18 cellular contexts compared by ENCODE assay signal in genomic region chr7:3682028-3682712, GRCh38.
DNase-seq lines count a peak whose midpoint lies in the region; ATAC-seq and TF ChIP-seq lines count a peak whose summit lies in the region.
"Had no signal": no experiment of that assay in that cellular context is flagged by ENCODE, and none has a peak within 500 bp of the region (broad histone marks: within the 10 kb centered on the region; RNA-seq: fewer than 3 reads in every experiment).

No MANE protein-coding gene starts in this region.

- no peak for TF ChIP-seq CTCF in GM23338 (conservative IDR thresholded peaks at IDR 0.05; ENCODE audit: low read depth in 2 of 2)
- no peak for TF ChIP-seq CTCF in progenitor cell of endocrine pancreas (IDR thresholded peaks at IDR 0.05; ENCODE audit: unreplicated experiment)

- no peak for ATAC-seq in GM23338
- peak; percentile 74 for ATAC-seq in left lobe of liver
- no peak for ATAC-seq in HG02642 (IDR thresholded peaks at IDR 0.05; ENCODE audit: poor library complexity, unreplicated experiment)
- ATAC-seq: A549 had no signal

- H3K9me3 ChIP-seq in Karpas-422 (ENCODE audit: low read length) = no peaks in the 10 kb centered on the region
- H3K9me3 ChIP-seq: A549, Caco-2 had no signal

- H3K9me3 Mint-ChIP-seq in GM23338 (no peaks in the 10 kb centered on the region), progenitor cell of endocrine pancreas (ENCODE audit: low read depth) (no peaks in the 10 kb centered on the region)

- no peak overlapping the region for H2AFZ ChIP-seq in GM23338
- no peak overlapping the region for H2AFZ ChIP-seq in Karpas-422 (ENCODE audit: low read length)
- H2AFZ ChIP-seq: GM23248 had no signal

- no peak overlapping the region for H3K4me3 Mint-ChIP-seq in GM23338
- no peak overlapping the region for H3K4me3 Mint-ChIP-seq in progenitor cell of endocrine pancreas (ENCODE audit: low read depth)
- H3K4me3 Mint-ChIP-seq: CD14-positive monocyte had no signal

- H3K4me1 Mint-ChIP-seq in GM23338 (peaks cover 22% of the 10 kb centered on the region), progenitor cell of endocrine pancreas (ENCODE audit: low read depth) (peaks cover 17% of the 10 kb centered on the region)

- no peaks in the 10 kb centered on the region for H3K36me3 Mint-ChIP-seq in GM23338 (ENCODE audit: low read depth)
- peaks cover 7% of the 10 kb centered on the region for H3K36me3 Mint-ChIP-seq in progenitor cell of endocrine pancreas (ENCODE audit: insufficient read depth)
- H3K36me3 Mint-ChIP-seq: CD14-positive monocyte had no signal

- no peaks in the 10 kb centered on the region for H3K36me3 ChIP-seq in GM23338 (ENCODE audit: insufficient read depth)
- no peaks in the 10 kb centered on the region for H3K36me3 ChIP-seq in Karpas-422 (ENCODE audit: insufficient read depth, low read length)

- H3K27me3 ChIP-seq in GM23338 (ENCODE audit: insufficient read depth) (no peaks in the 10 kb centered on the region), Karpas-422 (ENCODE audit: low read length) (no peaks in the 10 kb centered on the region)

- H3K4me3 ChIP-seq in GM23338 (no peak overlapping the region), Karpas-422 (ENCODE audit: low read length) (no peak overlapping the region)
- H3K4me3 ChIP-seq: A549, GM23248 had no signal

- H3K27me3 Mint-ChIP-seq in GM23338 (ENCODE audit: insufficient read depth, low read depth, poor library complexity) (peaks cover 2% of the 10 kb centered on the region), progenitor cell of endocrine pancreas (no peaks in the 10 kb centered on the region)

- H4K20me1 ChIP-seq in GM23338 (replicated peaks; ENCODE audit: insufficient read depth) (no peaks in the 10 kb centered on the region), Karpas-422 (ENCODE audit: insufficient read depth, low read depth, low read length) (no peaks in the 10 kb centered on the region)

- H3K79me2 ChIP-seq in GM23338 (replicated peaks; ENCODE audit: insufficient read depth) (no peaks in the 10 kb centered on the region), Karpas-422 (ENCODE audit: low read length) (no peaks in the 10 kb centered on the region)

- DNase-seq in GM23338 (ENCODE audit: low spot score) (no peak), dermis blood vessel endothelial cell (peak; percentile 7), left lobe of liver (ENCODE audit: low spot score) (no peak), progenitor cell of endocrine pancreas (ENCODE audit: low spot score, unreplicated experiment) (no peak), DMS53 treated with DMSO at 0.1 percent for 48 hours (lab: John Stamatoyannopoulos, UW; ENCODE audit: unreplicated experiment) (no peak), epidermal melanocyte (ENCODE audit: insufficient read length, low spot score) (no peak), Karpas-422 (no peak)
- DNase-seq: Caco-2, DMS79 treated with DMSO at 0.1 percent for 48 hours, GM23248, MM.1S, NCI-H1105 treated with DMSO at 0.1 percent for 48 hours, NCI-H187, NCI-H446 treated with DMSO at 0.1 percent for 48 hours, NCI-H748 treated with DMSO at 0.1 percent for 48 hours had no signal

- H3K9me2 ChIP-seq in GM23338 (ENCODE audit: insufficient read depth) (no peaks in the 10 kb centered on the region), Karpas-422 (replicated peaks; ENCODE audit: insufficient read depth, low read length) (no peaks in the 10 kb centered on the region)

- no peak overlapping the region for H3K9ac ChIP-seq in Karpas-422 (ENCODE audit: low read length)
- H3K9ac ChIP-seq: GM23248 had no signal

- peaks cover 5% of the 10 kb centered on the region; the same call in 1 of the 2 replicates for H3K4me1 ChIP-seq in GM23338 (ENCODE audit: insufficient read depth)
- no peaks in the 10 kb centered on the region for H3K4me1 ChIP-seq in Karpas-422 (ENCODE audit: low read length)
- H3K4me1 ChIP-seq: A549 had no signal

- H3K4me2 ChIP-seq in GM23338 (no peak overlapping the region), Karpas-422 (ENCODE audit: low read depth, low read length, poor library complexity, severe bottlenecking) (no peak overlapping the region)
- H3K4me2 ChIP-seq: A549 had no signal

- H3F3A ChIP-seq in GM23338 (replicated peaks; ENCODE audit: low read depth) = no peaks in the 10 kb centered on the region

- H3K27ac Mint-ChIP-seq in GM23338 (peak overlapping the region; percentile 75), progenitor cell of endocrine pancreas (peak overlapping the region; percentile 26)
- H3K27ac Mint-ChIP-seq: CD14-positive monocyte had no signal

- no peak overlapping the region for H3K27ac ChIP-seq in GM23338 (ENCODE audit: low read depth)
- H3K27ac ChIP-seq in Karpas-422 (ENCODE audit: low read length) = no peak overlapping the region
- H3K27ac ChIP-seq: A549, GM23248 had no signal

TF ChIP-seq in GM23338, 12 proteins besides CTCF, POLR2A, EP300 and RAD21 (continues in another document):
- TF ChIP-seq EZH2 (IDR thresholded peaks at IDR 0.05; ENCODE audit: low read depth, unreplicated experiment) = no peak
- no peak for TF ChIP-seq ETS1 (IDR thresholded peaks at IDR 0.05)
- no peak for TF ChIP-seq EZH2phosphoT487 (IDR thresholded peaks at IDR 0.05; ENCODE audit: unreplicated experiment)
- TF ChIP-seq JUNB (IDR thresholded peaks at IDR 0.05; ENCODE audit: unreplicated experiment) = no peak
- no peak for TF ChIP-seq NANOG (IDR thresholded peaks at IDR 0.05; ENCODE audit: borderline replicate concordance)
- no peak for TF ChIP-seq STAT1 (IDR thresholded peaks at IDR 0.05; ENCODE audit: unreplicated experiment)
- no peak for TF ChIP-seq ZNF331 (CRISPR knock-in tag; IDR thresholded peaks at IDR 0.05; ENCODE audit: low read depth)
- TF ChIP-seq POLR2AphosphoS5 (IDR thresholded peaks at IDR 0.05; ENCODE audit: low read depth) = no peak
- TF ChIP-seq REST (IDR thresholded peaks at IDR 0.05; ENCODE audit: unreplicated experiment) = no peak
- no peak for TF ChIP-seq CREB1 (CRISPR knock-in tag; IDR thresholded peaks at IDR 0.05; ENCODE audit: low read depth)
- no peak for TF ChIP-seq ZNF114 (CRISPR knock-in tag; IDR thresholded peaks at IDR 0.05)
